In genomic region chr14:25049127-25049558, GRCh38 we compare ENCODE assay signal across 8 cellular contexts. TPM values are rescaled to one million over a fixed set of nuclear protein-coding genes. Genes with fewer than 3 reads are reported as not detected.
DNase-seq lines count a peak whose midpoint lies in the region; ATAC-seq and TF ChIP-seq lines count a peak whose summit lies in the region.

No MANE protein-coding gene starts in this region.

- no peaks in the 10 kb centered on the region for H3K9me3 Mint-ChIP-seq in activated naive CD8-positive, alpha-beta T cell (ENCODE audit: low read depth)
- no peaks in the 10 kb centered on the region for H3K9me3 Mint-ChIP-seq in activated naive CD8-positive, alpha-beta T cell treated with anti-CD3 and anti-CD28 coated beads, Interleukin-2, amount 50 U/mL, for 24 hours
- H3K9me3 Mint-ChIP-seq in natural killer cell, result no peaks in the 10 kb centered on the region

- intact Hi-C loops in natural killer cell (cut with micrococcal nuclease), result no loop called here

- ATAC-seq in activated naive CD8-positive, alpha-beta T cell treated with anti-CD3 and anti-CD28 coated beads, Interleukin-2, amount 50 U/mL, for 24 hours, result no peak
- ATAC-seq in natural killer cell (no peak), HG03565 (IDR thresholded peaks at IDR 0.05; ENCODE audit: unreplicated experiment) (no peak), left lobe of liver (no peak)

- H3K27ac Mint-ChIP-seq in activated naive CD8-positive, alpha-beta T cell, result no peak overlapping the region
- H3K27ac Mint-ChIP-seq in activated naive CD8-positive, alpha-beta T cell treated with anti-CD3 and anti-CD28 coated beads, Interleukin-2, amount 50 U/mL, for 24 hours, result no peak overlapping the region
- H3K27ac Mint-ChIP-seq in natural killer cell, result no peak overlapping the region

- H3K36me3 Mint-ChIP-seq in activated naive CD8-positive, alpha-beta T cell, result no peaks in the 10 kb centered on the region
- no peaks in the 10 kb centered on the region for H3K36me3 Mint-ChIP-seq in activated naive CD8-positive, alpha-beta T cell treated with anti-CD3 and anti-CD28 coated beads, Interleukin-2, amount 50 U/mL, for 24 hours (ENCODE audit: low read depth)
- H3K36me3 Mint-ChIP-seq in natural killer cell, result no peaks in the 10 kb centered on the region

- H3K27me3 Mint-ChIP-seq in activated naive CD8-positive, alpha-beta T cell, result peaks cover 48% of the 10 kb centered on the region
- peaks cover 49% of the 10 kb centered on the region for H3K27me3 Mint-ChIP-seq in activated naive CD8-positive, alpha-beta T cell treated with anti-CD3 and anti-CD28 coated beads, Interleukin-2, amount 50 U/mL, for 24 hours
- H3K27me3 Mint-ChIP-seq in natural killer cell (ENCODE audit: low read depth in 2 of 2), result peaks cover 45 to 81% of the 10 kb centered on the region in 2 donors

- peak overlapping the region; percentile 62 for H3K4me3 Mint-ChIP-seq in activated naive CD8-positive, alpha-beta T cell
- no peak overlapping the region for H3K4me3 Mint-ChIP-seq in activated naive CD8-positive, alpha-beta T cell treated with anti-CD3 and anti-CD28 coated beads, Interleukin-2, amount 50 U/mL, for 24 hours
- H3K4me3 Mint-ChIP-seq in natural killer cell, result peak overlapping the region; percentile 53

- no peak for TF ChIP-seq CTCF in fibroblast of mammary gland (conservative IDR thresholded peaks at IDR 0.05; ENCODE audit: control insufficient read depth, insufficient read depth, low read depth, low read length)
- TF ChIP-seq CTCF in natural killer cell (IDR thresholded peaks at IDR 0.05), result no peak

- DNase-seq in activated naive CD8-positive, alpha-beta T cell treated with anti-CD3 and anti-CD28 coated beads, Interleukin-2, amount 50 U/mL, for 24 hours, result no peak
- no peak for DNase-seq in fibroblast of mammary gland (ENCODE audit: low read depth)
- DNase-seq in natural killer cell, result no peak
- no peak for DNase-seq in Kasumi-1 (lab: John Stamatoyannopoulos, UW)
- no peak for DNase-seq in LoVo (ENCODE audit: low spot score)
- no peak for DNase-seq in left lobe of liver (ENCODE audit: low spot score)

- H3K4me1 Mint-ChIP-seq in activated naive CD8-positive, alpha-beta T cell (ENCODE audit: low read depth), result peaks cover 13% of the 10 kb centered on the region
- peaks cover 8% of the 10 kb centered on the region for H3K4me1 Mint-ChIP-seq in activated naive CD8-positive, alpha-beta T cell treated with anti-CD3 and anti-CD28 coated beads, Interleukin-2, amount 50 U/mL, for 24 hours
- peaks cover 7 to 12% of the 10 kb centered on the region in 2 donors for H3K4me1 Mint-ChIP-seq in natural killer cell

- peak overlapping the region; percentile 57 for H3K4me3 ChIP-seq in fibroblast of mammary gland (ENCODE audit: control insufficient read depth, low read depth, low read length)

RNA-seq across cellular contexts. Expression of gene STXBP6, which starts 0.8 kb away (rescaled TPM):
- under 1 TPM in 1 of 3 donors, not detected in 2; 0.20 TPM for total RNA-seq in natural killer cell
- total RNA-seq in left lobe of liver, result 0.98 TPM
